19 cellular contexts compared by ENCODE assay signal in the genomic region with DNA sequence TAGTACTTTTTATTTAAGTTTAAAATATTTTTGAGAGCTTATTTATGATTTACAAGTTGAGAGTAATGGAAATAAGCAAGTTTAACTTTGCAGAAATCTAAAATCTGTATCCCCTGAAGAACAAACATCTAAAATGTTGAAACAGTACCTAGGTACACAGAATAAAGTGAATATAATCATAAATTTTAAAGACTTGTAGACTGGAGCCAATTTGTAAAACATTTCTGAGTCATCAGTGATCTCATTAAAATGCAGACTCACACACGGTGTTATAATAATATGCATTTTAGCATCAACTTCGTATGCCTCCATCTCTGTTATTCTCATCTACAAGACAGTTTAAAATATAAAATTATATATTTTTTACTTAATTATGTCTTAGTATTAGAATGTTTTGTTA.
DNase-seq lines count a peak whose midpoint lies in the region; ATAC-seq, FAIRE-seq and TF ChIP-seq lines count a peak whose summit lies in the region.
"Had no signal": no experiment of that assay in that cellular context is flagged by ENCODE, and none has a peak within 500 bp of the region (broad histone marks: within the 10 kb centered on the region; RNA-seq: fewer than 3 reads in every experiment).

No MANE protein-coding gene starts in this region.

- no peak for TF ChIP-seq CTCF in OCI-LY7 (conservative IDR thresholded peaks at IDR 0.05; ENCODE audit: low read length)
- TF ChIP-seq CTCF in coronary artery (IDR thresholded peaks at IDR 0.05) = no peak

- H3K36me3 ChIP-seq in small intestine (ENCODE audit: control insufficient read depth in 2 of 2, insufficient read depth in 2 of 2, low read length in 2 of 2) (no peaks in the 10 kb centered on the region), OCI-LY7 (ENCODE audit: insufficient read depth, low read length) (no peaks in the 10 kb centered on the region)
- H3K36me3 ChIP-seq: BLaER1 treated with 17β-estradiol and CSF1 and Interleukin-3, amounts not matched to agents 10 nM and 100 nM; HAP-1 had no signal

- BruUV-seq in OCI-LY7 (replicated peaks; lab: Mats Ljungman, UMichigan) = no TSS peak

- ATAC-seq in left lobe of liver = no peak

- H3K9me3 ChIP-seq in small intestine (ENCODE audit: control insufficient read depth, low read depth) (no peaks in the 10 kb centered on the region), OCI-LY7 (ENCODE audit: low read length) (no peaks in the 10 kb centered on the region)
- H3K9me3 ChIP-seq: BLaER1 treated with 17β-estradiol and CSF1 and Interleukin-3, amounts not matched to agents 10 nM and 100 nM; HAP-1 had no signal

- H3K79me2 ChIP-seq in OCI-LY7 (ENCODE audit: insufficient read depth, low read depth, low read length) = no peaks in the 10 kb centered on the region

- DNase-seq in DMS 273 treated with DMSO at 0.1 percent for 48 hours (lab: John Stamatoyannopoulos, UW) = peak; percentile 11
- DNase-seq in NCI-H146 treated with DMSO at 0.1 percent for 48 hours (lab: John Stamatoyannopoulos, UW; ENCODE audit: unreplicated experiment) = peak; percentile 62
- DNase-seq in RKO (ENCODE audit: low spot score) = peak; percentile 22
- DNase-seq in small intestine = no peak
- no peak for DNase-seq in OCI-LY7 (ENCODE audit: low spot score)
- no peak for DNase-seq in coronary artery (ENCODE audit: low spot score)
- no peak for DNase-seq in left lobe of liver (ENCODE audit: low spot score)
- DNase-seq: ACHN; Calu3; CD4-positive, CD25-positive, alpha-beta regulatory T cell; DMS153; DMS79 treated with DMSO at 0.1 percent for 48 hours; EL; HFFc6 had no signal

- H3K27ac ChIP-seq in small intestine (ENCODE audit: low read depth in 1 of 2, low read length in 1 of 2) (no peak overlapping the region), OCI-LY7 (ENCODE audit: low read depth, low read length, poor library complexity, severe bottlenecking) (no peak overlapping the region), coronary artery (no peak overlapping the region)
- H3K27ac ChIP-seq: BLaER1 treated with 17β-estradiol and CSF1 and Interleukin-3, amounts not matched to agents 10 nM and 100 nM; HL-60 had no signal

- POLR2A ChIA-PET in OCI-LY7 (lab: Charles Lee) = interaction anchor here (0.7 kb wide), 1 partner anchor 15 kb away, joined by 3 read pairs; no protein-coding TSS in a partner anchor

- no peaks in the 10 kb centered on the region for H3K9me2 ChIP-seq in OCI-LY7 (ENCODE audit: insufficient read depth, low read length)

- H3K27me3 ChIP-seq in small intestine (ENCODE audit: control insufficient read depth in 2 of 2, insufficient read depth in 2 of 2, low read length in 2 of 2) = no peaks in the 10 kb centered on the region
- H3K27me3 ChIP-seq: BLaER1 treated with 17β-estradiol and CSF1 and Interleukin-3, amounts not matched to agents 10 nM and 100 nM had no signal

- 82 to 85% (median 84%) methylated on average over 2 of the region's 2 CpGs for WGBS in small intestine, 3 donors

- intact Hi-C loops in OCI-LY7 (cut with micrococcal nuclease; ENCODE audit: unreplicated experiment) = no loop called here

- H3K4me1 ChIP-seq in small intestine (ENCODE audit: control insufficient read depth in 2 of 2, insufficient read depth in 1 of 2, low read depth in 1 of 2, low read length in 1 of 2) (no peaks in the 10 kb centered on the region), OCI-LY7 (ENCODE audit: insufficient read depth, low read length, poor library complexity, severe bottlenecking) (no peaks in the 10 kb centered on the region)
- H3K4me1 ChIP-seq: BLaER1 treated with 17β-estradiol and CSF1 and Interleukin-3, amounts not matched to agents 10 nM and 100 nM had no signal

- peak; percentile 10 for FAIRE-seq in small intestine (lab: Jason Lieb, UNC)
- FAIRE-seq: GM12891, H1 had no signal

- H3K4me2 ChIP-seq in OCI-LY7 (ENCODE audit: low read length) = no peak overlapping the region
- H3K4me2 ChIP-seq: BLaER1 treated with 17β-estradiol and CSF1 and Interleukin-3, amounts not matched to agents 10 nM and 100 nM had no signal

- H3K4me3 ChIP-seq in small intestine (ENCODE audit: low read depth in 1 of 2, low read length in 2 of 2) (no peak overlapping the region), OCI-LY7 (ENCODE audit: low read depth, low read length, poor library complexity, severe bottlenecking) (no peak overlapping the region), coronary artery (no peak overlapping the region)
- H3K4me3 ChIP-seq: BLaER1 treated with 17β-estradiol and CSF1 and Interleukin-3, amounts not matched to agents 10 nM and 100 nM; HAP-1 had no signal

- no peak overlapping the region for H2AFZ ChIP-seq in OCI-LY7 (ENCODE audit: low read length)

- CTCF ChIA-PET in OCI-LY7 (lab: Charles Lee; ENCODE audit: unreplicated experiment) = no interaction called here

- no peaks in the 10 kb centered on the region for H4K20me1 ChIP-seq in OCI-LY7 (ENCODE audit: insufficient read depth, low read length)
- H4K20me1 ChIP-seq: BLaER1 treated with 17β-estradiol and CSF1 and Interleukin-3, amounts not matched to agents 10 nM and 100 nM had no signal

Comparison
In these comparisons a context has a peak if more than half of its experiments do, and no peak if none do; other contexts are left out.
1. DNase-seq: peak in DMS 273 treated with DMSO at 0.1 percent for 48 hours (single experiment), NCI-H146 treated with DMSO at 0.1 percent for 48 hours (single experiment) and RKO (single experiment); none in small intestine (single experiment), OCI-LY7 (single experiment), coronary artery (single experiment) and left lobe of liver (single experiment).